ENCODE assay signal across 23 cellular contexts in genomic region chr17:30421592-30421991, GRCh38.
"Had no signal": no experiment of that assay in that cellular context is flagged by ENCODE, and none has a peak within 500 bp of the region (broad histone marks: within the 10 kb centered on the region; RNA-seq: fewer than 3 reads in every experiment).

No MANE protein-coding gene starts in this region.

- DNase-seq: activated CD4-positive, alpha-beta T cell treated with anti-CD3 and anti-CD28 coated beads for 4 hours; activated CD8-positive, alpha-beta memory T cell treated with anti-CD3 and anti-CD28 coated beads, Interleukin-2, amount 50 U/mL, for 4 hours; activated CD8-positive, alpha-beta T cell treated with anti-CD3 and anti-CD28 coated beads for 36 hours; activated gamma-delta T cell treated with Interleukin-2 at 50 U/mL for 16 hours; activated naive CD4-positive, alpha-beta T cell treated with anti-CD3 and anti-CD28 coated beads, Interleukin-2, amount 10 ng/mL, durations not matched to agents 7 days and 5 days; activated naive CD8-positive, alpha-beta T cell treated with anti-CD3 and anti-CD28 coated beads for 36 hours; activated T-cell treated with anti-CD3 and anti-CD28 coated beads, Interleukin-2, amount 50 U/mL, for 72 hours; adrenal gland; aorta; body of pancreas; central memory CD4-positive, alpha-beta T cell; NCI-H1048; NCI-H1417; NCI-H1930; NCI-H2107; NCI-H345; NCI-H510A; NCI-H526 treated with DMSO at 0.1 percent for 48 hours; NK-92 treated with Interleukin-12 subunit alpha and Interleukin-12 subunit beta, amount 100 ng/mL, for 24 hours; OCI-M1; Right ventricle myocardium superior; SJCRH30 had no signal

- H3K27me3 ChIP-seq: adrenal gland, body of pancreas, SJCRH30 had no signal

- H3K27ac ChIP-seq: adrenal gland, body of pancreas, RWPE1, SJCRH30 had no signal

- H3K4me3 ChIP-seq: adrenal gland, body of pancreas, SJCRH30 had no signal

- H3K9me3 ChIP-seq: adrenal gland, body of pancreas had no signal

- H3K4me1 ChIP-seq: adrenal gland, body of pancreas, SJCRH30 had no signal
